20 cellular contexts compared by ENCODE assay signal in genomic region chr22:48686694-48687302, GRCh38.
DNase-seq lines count a peak whose midpoint lies in the region; ATAC-seq, FAIRE-seq and TF ChIP-seq lines count a peak whose summit lies in the region.
"Had no signal": no experiment of that assay in that cellular context is flagged by ENCODE, and none has a peak within 500 bp of the region (broad histone marks: within the 10 kb centered on the region; RNA-seq: fewer than 3 reads in every experiment).

No MANE protein-coding gene starts in this region.

- ATAC-seq in HepG2: no peak
- no peak for ATAC-seq in right lobe of liver
- ATAC-seq: A549; CD8-positive, alpha-beta T cell had no signal

- no peak overlapping the region for H3K4ac ChIP-seq in H1 (replicated peaks; ENCODE audit: insufficient read length, low read depth, low read length)

- 41% methylated on average over 2 of the region's 2 CpGs for WGBS in HepG2 (ENCODE audit: low lambda C conversion rate)
- 68% methylated on average over 2 of the region's 2 CpGs for WGBS in right lobe of liver (ENCODE audit: insufficient coverage, low coverage, low lambda C conversion rate, missing lambda C conversion rate)
- 100% methylated on average over 1 to 2 of the region's 2 CpGs for whole genome bisulfite sequencing in H1 (ENCODE audit: extremely low coverage in 1 of 2, insufficient coverage in 1 of 2, insufficient read length in 1 of 2, insufficient replicate concordance in 2 of 2, low coverage in 1 of 2, low lambda C conversion rate in 2 of 2, missing lambda C conversion rate in 1 of 2), 2 experiments

- H4K91ac ChIP-seq in H1 (replicated peaks; ENCODE audit: insufficient read length, low read length): no peak overlapping the region

- FAIRE-seq in HepG2 (lab: Jason Lieb, UNC): no peak
- no peak for FAIRE-seq in H1 (lab: Jason Lieb, UNC)
- FAIRE-seq: A549, D721Med, G401.6, GM12891 had no signal

- no peaks in the 10 kb centered on the region for H3K36me3 Mint-ChIP-seq in mesothelial cell of epicardium
- H3K36me3 Mint-ChIP-seq: CD8-positive, alpha-beta T cell had no signal

- H3K9me3 ChIP-seq in HepG2 (ENCODE audit: low read length): no peaks in the 10 kb centered on the region
- H3K9me3 ChIP-seq in right lobe of liver: no peaks in the 10 kb centered on the region
- no peaks in the 10 kb centered on the region for H3K9me3 ChIP-seq in H1 (ENCODE audit: insufficient read depth in 2 of 2, low read depth in 1 of 2, low read length in 1 of 2)
- H3K9me3 ChIP-seq: A549, Caco-2 had no signal

- H2BK120ac ChIP-seq in H1 (replicated peaks; ENCODE audit: low read depth, low read length): no peak overlapping the region

- H4K20me1 ChIP-seq in HepG2 (ENCODE audit: insufficient read depth, low read length) (no peaks in the 10 kb centered on the region), H1 (replicated peaks in 1 of 2; ENCODE audit: control insufficient read depth in 1 of 2, insufficient read depth in 2 of 2, low read length in 2 of 2) (peaks cover 0 to 8% of the 10 kb centered on the region in 2 experiments)

- H3K36me3 ChIP-seq in HepG2 (replicated peaks in 1 of 2; ENCODE audit: control insufficient read depth in 1 of 2, insufficient read depth in 2 of 2, low read length in 2 of 2) (no peaks in the 10 kb centered on the region), right lobe of liver (no peaks in the 10 kb centered on the region), H1 (ENCODE audit: control insufficient read depth in 2 of 4, insufficient read depth in 4 of 4, low read length in 3 of 4) (no peaks in the 10 kb centered on the region)
- H3K36me3 ChIP-seq: BLaER1 treated with 17β-estradiol and CSF1 and Interleukin-3, amounts not matched to agents 10 nM and 100 nM had no signal

- TF ChIP-seq POLR2A in HepG2 (IDR thresholded peaks at IDR 0.05; ENCODE audit: insufficient read depth in 1 of 2, low read depth in 2 of 2, low read length in 2 of 2): no peak
- TF ChIP-seq POLR2A in right lobe of liver (IDR thresholded peaks at IDR 0.05): no peak
- TF ChIP-seq POLR2A in H1 (IDR thresholded peaks at IDR 0.05; ENCODE audit: control extremely low read depth in 1 of 2, low read depth in 2 of 2, low read length in 2 of 2): no peak

- no peak overlapping the region for H3K14ac ChIP-seq in H1 (ENCODE audit: insufficient read length)

- no peak overlapping the region for H2AK5ac ChIP-seq in H1 (ENCODE audit: low read depth, low read length)

- H2BK20ac ChIP-seq in H1 (ENCODE audit: low read length): no peak overlapping the region

- TF ChIP-seq EP300 in HepG2 (IDR thresholded peaks at IDR 0.05; ENCODE audit: low read depth in 2 of 2, low read length in 2 of 2): no peak
- TF ChIP-seq EP300 in HepG2 (CRISPR knock-in tag; IDR thresholded peaks at IDR 0.05; ENCODE audit: borderline replicate concordance): no peak
- no peak for TF ChIP-seq EP300 in H1 (IDR thresholded peaks at IDR 0.05; ENCODE audit: borderline replicate concordance in 1 of 2, low read depth in 2 of 2, low read length in 2 of 2)

- no peak overlapping the region for H3K27ac Mint-ChIP-seq in mesothelial cell of epicardium
- H3K27ac Mint-ChIP-seq: B cell; CD4-positive, alpha-beta T cell; CD8-positive, alpha-beta T cell had no signal

- no peak for DNase-seq in HepG2 (ENCODE audit: low spot score)
- DNase-seq in right lobe of liver: no peak
- DNase-seq in H1 (ENCODE audit: low read depth in 1 of 2, low spot score in 2 of 2): no peak
- no peak for DNase-seq in mesothelial cell of epicardium (ENCODE audit: low spot score in 2 of 2, unreplicated experiment in 2 of 2)
- DNase-seq in NCI-H2081 (lab: John Stamatoyannopoulos, UW): no peak
- DNase-seq: AML-193; Caco-2; Calu3; CD4-positive, alpha-beta T cell; CD8-positive, alpha-beta T cell; DMS79 treated with DMSO at 0.1 percent for 48 hours; GF-D8 had no signal

- H3K4me1 ChIP-seq in HepG2 (ENCODE audit: insufficient read depth, low read length) (peaks cover 36% of the 10 kb centered on the region), right lobe of liver (no peaks in the 10 kb centered on the region), H1 (replicated peaks in 1 of 4; ENCODE audit: control insufficient read depth in 3 of 4, insufficient read depth in 4 of 4, low read length in 3 of 4) (peaks cover 0 to 4% (median 2%) of the 10 kb centered on the region in 4 experiments; a peak in 3 of 7 replicates)
- H3K4me1 ChIP-seq: A549, Caco-2 had no signal

- H2AFZ ChIP-seq in HepG2 (ENCODE audit: low read length) (no peak overlapping the region), H1 (ENCODE audit: low read length) (no peak overlapping the region)

- H2BK12ac ChIP-seq in H1 (ENCODE audit: low read depth, low read length): no peak overlapping the region

- no peak overlapping the region for H3K18ac ChIP-seq in H1 (ENCODE audit: extremely low read depth, low read length)

- in situ Hi-C loops in HepG2 (cut with HindIII; ENCODE audit: extremely low pct_ligation_motif_present, low pct_unique_long_range_greater_than_20kb): no loop called here

- no peak overlapping the region for H4K5ac ChIP-seq in H1 (ENCODE audit: insufficient read length, low read depth, low read length)

- no peak overlapping the region for H4K8ac ChIP-seq in H1 (ENCODE audit: extremely low read depth, insufficient read depth, low read length)

- H3K79me2 ChIP-seq in HepG2 (ENCODE audit: insufficient read depth, low read length) (peaks cover 4% of the 10 kb centered on the region), H1 (ENCODE audit: control insufficient read depth in 1 of 2, insufficient read depth in 2 of 2, low read length in 2 of 2) (peaks cover 0 to 2% of the 10 kb centered on the region in 2 experiments; a peak in 1 of 4 replicates)

- H2BK5ac ChIP-seq in H1 (ENCODE audit: low read depth, low read length): no peak overlapping the region

- H3K27me3 ChIP-seq in HepG2 (ENCODE audit: control insufficient read depth in 1 of 2, insufficient read depth in 2 of 2, low read length in 2 of 2) (peaks cover 0 to 7% of the 10 kb centered on the region in 2 experiments; a peak in 2 of 5 replicates), right lobe of liver (no peaks in the 10 kb centered on the region), H1 (replicated peaks in 1 of 4; ENCODE audit: control insufficient read depth in 3 of 4, extremely low read depth in 1 of 4, insufficient read depth in 3 of 4, low read length in 3 of 4) (no peaks in the 10 kb centered on the region)
- H3K27me3 ChIP-seq: BLaER1 treated with 17β-estradiol and CSF1 and Interleukin-3, amounts not matched to agents 10 nM and 100 nM had no signal

- H3K56ac ChIP-seq in H1 (replicated peaks; ENCODE audit: insufficient read length, low read depth, low read length): peak overlapping the region; percentile 90

- no peak for TF ChIP-seq RAD21 in HepG2 (CRISPR knock-in tag; IDR thresholded peaks at IDR 0.05)
- no peak for TF ChIP-seq RAD21 in H1 (IDR thresholded peaks at IDR 0.05 in 1 of 2, conservative IDR thresholded peaks at IDR 0.05 in 1 of 2; ENCODE audit: low read depth in 2 of 2, low read length in 2 of 2)

- TF ChIP-seq CTCF in HepG2 (CRISPR knock-in tag; IDR thresholded peaks at IDR 0.05): no peak
- no peak for TF ChIP-seq CTCF in right lobe of liver (IDR thresholded peaks at IDR 0.05)
- TF ChIP-seq CTCF in H1 (IDR thresholded peaks at IDR 0.05; ENCODE audit: control extremely low read depth in 1 of 3, insufficient read depth in 1 of 3, low read depth in 1 of 3, low read length in 3 of 3): no peak
- TF ChIP-seq CTCF in mesothelial cell of epicardium (IDR thresholded peaks at IDR 0.05; ENCODE audit: unreplicated experiment): no peak

- no peak overlapping the region for H2BK15ac ChIP-seq in H1 (ENCODE audit: low read length)

- no TSS peak for BruUV-seq in HepG2 (replicated peaks; lab: Mats Ljungman, UMichigan)

- POLR2A ChIA-PET in HepG2 (lab: Yijun Ruan, JAX) (interaction anchor here (1.8 kb wide), 1 partner anchor 16 kb away, joined by 4 read pairs; no protein-coding TSS in a partner anchor), H1 (lab: Charles Lee; ENCODE audit: partially characterized antibody) (no interaction called here)

- no peaks in the 10 kb centered on the region for H3K79me1 ChIP-seq in H1 (ENCODE audit: low read depth, low read length)

- CTCF ChIA-PET in HepG2 (lab: Yijun Ruan, JAX; ENCODE audit: low intra/inter-chr PET ratio, low total read pairs): no interaction called here
- CTCF ChIA-PET in H1 (lab: Charles Lee; ENCODE audit: partially characterized antibody): no interaction called here

- no peak overlapping the region for H3K4me2 ChIP-seq in HepG2 (ENCODE audit: low read depth, low read length)
- no peak overlapping the region for H3K4me2 ChIP-seq in H1 (ENCODE audit: insufficient read depth in 1 of 2, low read depth in 2 of 2, low read length in 2 of 2)
- H3K4me2 ChIP-seq: A549; BLaER1 treated with 17β-estradiol and CSF1 and Interleukin-3, amounts not matched to agents 10 nM and 100 nM had no signal

- H3K4me3 Mint-ChIP-seq in mesothelial cell of epicardium: no peak overlapping the region
- H3K4me3 Mint-ChIP-seq: B cell; CD4-positive, alpha-beta T cell; CD8-positive, alpha-beta T cell had no signal

- no peaks in the 10 kb centered on the region for H3K27me3 Mint-ChIP-seq in mesothelial cell of epicardium (ENCODE audit: low read depth)
- H3K27me3 Mint-ChIP-seq: B cell; CD4-positive, alpha-beta T cell had no signal

- no peak overlapping the region for H3K23ac ChIP-seq in H1 (ENCODE audit: insufficient read length)

- H3K4me3 ChIP-seq in HepG2 (replicated peaks in 1 of 3; ENCODE audit: insufficient read depth in 1 of 3, low read depth in 2 of 3, low read length in 3 of 3) (no peak overlapping the region), right lobe of liver (no peak overlapping the region), H1 (ENCODE audit: extremely low read depth in 1 of 4, insufficient read depth in 2 of 4, low read depth in 3 of 4, low read length in 4 of 4) (no peak overlapping the region)
- H3K4me3 ChIP-seq: A549; BLaER1 treated with 17β-estradiol and CSF1 and Interleukin-3, amounts not matched to agents 10 nM and 100 nM had no signal

- no peak overlapping the region for H3K27ac ChIP-seq in HepG2 (ENCODE audit: extremely low read length, insufficient read depth, low read length)
- H3K27ac ChIP-seq in right lobe of liver: no peak overlapping the region
- no peak overlapping the region for H3K27ac ChIP-seq in H1 (ENCODE audit: low read depth, low read length)
- H3K27ac ChIP-seq: 22Rv1; A549; BLaER1 treated with 17β-estradiol and CSF1 and Interleukin-3, amounts not matched to agents 10 nM and 100 nM; C4-2B had no signal

- H3K9me3 Mint-ChIP-seq in mesothelial cell of epicardium: peaks cover 8% of the 10 kb centered on the region
- H3K9me3 Mint-ChIP-seq: CD4-positive, alpha-beta T cell; CD8-positive, alpha-beta T cell had no signal

- intact Hi-C loops in HepG2 (cut with micrococcal nuclease; ENCODE audit: unreplicated experiment) (no loop called here), right lobe of liver (cut with DNase I) (no loop called here)

- peaks cover 9% of the 10 kb centered on the region; the same call in 1 of the 2 replicates for H3K23me2 ChIP-seq in H1 (ENCODE audit: low read depth, low read length)

- H3K9ac ChIP-seq in HepG2 (ENCODE audit: insufficient read depth, low read depth, low read length) (no peak overlapping the region), H1 (replicated peaks in 1 of 4; ENCODE audit: extremely low read depth in 1 of 4, low read depth in 3 of 4, low read length in 3 of 4) (no peak overlapping the region)
- H3K9ac ChIP-seq: BLaER1 treated with 17β-estradiol and CSF1 and Interleukin-3, amounts not matched to agents 10 nM and 100 nM had no signal

- peaks cover 6% of the 10 kb centered on the region for H3K4me1 Mint-ChIP-seq in mesothelial cell of epicardium
- H3K4me1 Mint-ChIP-seq: B cell had no signal
